8 cellular contexts compared by ENCODE assay signal in the genomic region with DNA sequence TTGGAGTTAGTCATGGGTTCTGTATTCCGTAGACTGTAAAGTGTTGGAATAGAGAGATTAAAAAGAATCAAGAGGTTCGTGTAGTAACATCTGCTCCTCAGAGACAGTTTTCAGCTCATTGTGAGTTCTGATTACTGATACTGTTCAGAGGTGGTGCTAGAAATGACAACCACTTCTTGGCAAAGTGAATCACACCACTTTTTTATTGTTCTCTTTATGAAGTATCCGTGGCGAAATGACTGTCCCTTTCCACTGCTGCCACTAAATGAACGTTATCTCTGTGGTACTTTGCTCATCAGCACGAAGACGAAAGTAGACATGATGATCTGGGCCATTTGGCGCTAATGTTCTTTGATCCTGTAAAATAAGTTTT. TPM values are rescaled to one million over a fixed set of nuclear protein-coding genes. Genes with fewer than 3 reads are reported as not detected.
A peak's percentile ranks its signal among the peaks of the same experiment; 100 is the strongest.
DNase-seq lines count a peak whose midpoint lies in the region; ATAC-seq and TF ChIP-seq lines count a peak whose summit lies in the region.

No MANE protein-coding gene starts in this region.

- H3K27ac ChIP-seq in C4-2B (peak overlapping the region; percentile 75), HUES6 (ENCODE audit: low read depth, low read length) (no peak overlapping the region), mammary epithelial cell (ENCODE audit: insufficient read depth, low read depth, low read length) (peak overlapping the region; percentile 72)

- CTCF ChIA-PET in mammary epithelial cell (lab: Charles Lee; ENCODE audit: low non-redundant PET), result no interaction called here

- H3K27me3 ChIP-seq in HUES6 (ENCODE audit: control insufficient read depth, insufficient read depth, low read length) (no peaks in the 10 kb centered on the region), mammary epithelial cell (ENCODE audit: insufficient read depth, low read length) (no peaks in the 10 kb centered on the region)

- DNase-seq in mammary epithelial cell (no peak), natural killer cell (no peak), NCI-H748 (lab: John Stamatoyannopoulos, UW; ENCODE audit: unreplicated experiment) (no peak), NCI-H1417 treated with DMSO at 0.1 percent for 48 hours (lab: John Stamatoyannopoulos, UW) (no peak), left lobe of liver (ENCODE audit: low spot score) (no peak)

- no TSS peak for BruUV-seq in mammary epithelial cell (replicated peaks; lab: Mats Ljungman, UMichigan)

- H3K4me1 Mint-ChIP-seq in natural killer cell, result peaks cover 24 to 28% of the 10 kb centered on the region in 2 donors

- intact Hi-C loops in mammary epithelial cell (cut with micrococcal nuclease), result no loop called here
- intact Hi-C loops in natural killer cell (cut with micrococcal nuclease), result no loop called here

- peak overlapping the region; percentile 95 for H2AFZ ChIP-seq in mammary epithelial cell (ENCODE audit: low read depth, low read length)

- peak overlapping the region in 1 of 2 donors; percentile 85 for H3K27ac Mint-ChIP-seq in natural killer cell

- peaks cover 28% of the 10 kb centered on the region for H3K36me3 ChIP-seq in HUES6 (ENCODE audit: control insufficient read depth, insufficient read depth, low read length)
- H3K36me3 ChIP-seq in mammary epithelial cell (ENCODE audit: insufficient read depth, low read length), result peaks cover 11% of the 10 kb centered on the region

- WGBS in mammary epithelial cell (ENCODE audit: low coverage, missing lambda C conversion rate), result 57% methylated on average over 8 of the region's 8 CpGs

- peaks cover 32% of the 10 kb centered on the region for H3K79me2 ChIP-seq in mammary epithelial cell (ENCODE audit: insufficient read depth, low read length)

- dilution Hi-C loops in mammary epithelial cell (cut with HindIII; ENCODE audit: low sequenced_read_pairs), result no loop called here

- peaks cover 9% of the 10 kb centered on the region for H3K36me3 Mint-ChIP-seq in natural killer cell

- peaks cover 18 to 31% of the 10 kb centered on the region in 2 donors for H3K27me3 Mint-ChIP-seq in natural killer cell (ENCODE audit: low read depth in 2 of 2)

- H3K9me3 ChIP-seq in HUES6 (ENCODE audit: control insufficient read depth, insufficient read depth, low read depth, low read length) (peaks cover 5% of the 10 kb centered on the region; the same call in 1 of the 2 replicates), mammary epithelial cell (replicated peaks; ENCODE audit: insufficient read depth, low read length) (no peaks in the 10 kb centered on the region)

- no peak for ATAC-seq in natural killer cell
- no peak for ATAC-seq in GM18511 (IDR thresholded peaks at IDR 0.05; ENCODE audit: unreplicated experiment)
- ATAC-seq in left lobe of liver, result no peak

- in situ Hi-C loops in mammary epithelial cell (cut with MboI; ENCODE audit: low sequenced_read_pairs in 2 of 2), result loop anchor here in 1 of 2 donors (25.0 kb wide), 2 partner anchors 435 to 885 kb away; no protein-coding TSS in a partner anchor

- H3K9ac ChIP-seq in HUES6 (ENCODE audit: low read length) (peak overlapping the region; percentile 95), mammary epithelial cell (ENCODE audit: insufficient read depth, low read length) (peak overlapping the region; percentile 93)

- H3K4me3 ChIP-seq in HUES6 (ENCODE audit: low read depth, low read length) (peak overlapping the region; percentile 95), mammary epithelial cell (replicated peaks in 1 of 3; ENCODE audit: insufficient read depth in 1 of 3, low read depth in 2 of 3, low read length in 3 of 3) (peak overlapping the region; percentile 80 to 94 (median 89))

- peak overlapping the region; percentile 94 for H3K4me3 Mint-ChIP-seq in natural killer cell

- peak overlapping the region; percentile 94 for H3K4me2 ChIP-seq in mammary epithelial cell (ENCODE audit: insufficient read depth, low read depth, low read length)

- H3K9me3 Mint-ChIP-seq in natural killer cell, result no peaks in the 10 kb centered on the region

- no peaks in the 10 kb centered on the region for H4K20me1 ChIP-seq in mammary epithelial cell (ENCODE audit: insufficient read depth, low read length)

- TF ChIP-seq CTCF in C4-2B (conservative IDR thresholded peaks at IDR 0.05) (no peak), mammary epithelial cell (conservative IDR thresholded peaks at IDR 0.05 in 1 of 2, IDR thresholded peaks at IDR 0.05 in 1 of 2; ENCODE audit: extremely low read depth in 1 of 2, insufficient read depth in 1 of 2, low read depth in 1 of 2, low read length in 2 of 2) (no peak), natural killer cell (IDR thresholded peaks at IDR 0.05) (no peak)

- peaks cover 13% of the 10 kb centered on the region; the same call in 1 of the 2 replicates for H3K4me1 ChIP-seq in HUES6 (ENCODE audit: control insufficient read depth, insufficient read depth, low read length)
- peaks cover 20% of the 10 kb centered on the region for H3K4me1 ChIP-seq in mammary epithelial cell (ENCODE audit: insufficient read depth, low read length)

RNA-seq across cellular contexts. Expression of a gene that starts 0.9 kb away (rescaled TPM):
- 10 to 100 TPM; 32.3 to 38.8 TPM for total RNA-seq in mammary epithelial cell
- polyA plus RNA-seq in mammary epithelial cell, result 29.7 TPM
- 50.3 TPM for polyA minus RNA-seq in mammary epithelial cell
- total RNA-seq in natural killer cell, result 10 to 100 TPM; 22.6 to 32.5 (median 24.2) TPM
- total RNA-seq in left lobe of liver, result 8.4 TPM

RNA-seq across cellular contexts. Expression of a gene that starts 14.8 kb away (rescaled TPM):
- total RNA-seq in mammary epithelial cell, result 10 to 100 TPM; 20.2 to 24.1 TPM
- polyA plus RNA-seq in mammary epithelial cell, result 19.5 TPM
- 14.0 TPM for polyA minus RNA-seq in mammary epithelial cell
- total RNA-seq in natural killer cell, result under 1 TPM in 2 of 3 donors, not detected in 1; 0.11 to 0.20 TPM
- total RNA-seq in left lobe of liver, result 0.10 TPM

RNA-seq across cellular contexts. Expression of a gene that starts 48.3 kb away (rescaled TPM):
- total RNA-seq in mammary epithelial cell (10 to 100 TPM in 1 of 2 donors, not detected in 1; 60.7 TPM), natural killer cell (not detected), left lobe of liver (not detected)
- polyA plus RNA-seq in mammary epithelial cell, result 0.16 TPM
- not detected for polyA minus RNA-seq in mammary epithelial cell

Comparison
In these comparisons a context has a peak if more than half of its experiments do, and no peak if none do; other contexts are left out.
1. RNA of a gene that starts 14.8 kb away (total RNA-seq): 20.2 to 24.1 TPM in mammary epithelial cell; 0.11 to 0.20 TPM in natural killer cell and 0.10 TPM in left lobe of liver (single experiment); every median in the first group is over 10 times any median in the second.